ENCODE assay signal across 8 cellular contexts in genomic region chr6:42046491-42047219, GRCh38. TPM values are rescaled to one million over a fixed set of nuclear protein-coding genes. Genes with fewer than 3 reads are reported as not detected.
DNase-seq lines count a peak whose midpoint lies in the region; ATAC-seq, FAIRE-seq and TF ChIP-seq lines count a peak whose summit lies in the region.

No MANE protein-coding gene starts in this region.

- H3K27me3 Mint-ChIP-seq in activated naive CD8-positive, alpha-beta T cell, result no peaks in the 10 kb centered on the region

- H4K20me1 ChIP-seq in keratinocyte (ENCODE audit: control insufficient read depth, extremely low read depth, insufficient read depth, low read length), result no peaks in the 10 kb centered on the region

- H3K27ac ChIP-seq in keratinocyte (ENCODE audit: control insufficient read depth, insufficient read depth, low read length) (peak overlapping the region; percentile 82), stomach smooth muscle (ENCODE audit: low read length) (peak overlapping the region; percentile 92)

- H3K9me1 ChIP-seq in keratinocyte (ENCODE audit: control insufficient read depth, extremely low read depth, insufficient read depth, low read length), result no peaks in the 10 kb centered on the region

- H3K27me3 ChIP-seq in keratinocyte (ENCODE audit: control insufficient read depth, extremely low read depth, insufficient read depth, low read length) (no peaks in the 10 kb centered on the region), stomach smooth muscle (ENCODE audit: control insufficient read depth in 1 of 2, insufficient read depth in 2 of 2, low read length in 2 of 2) (no peaks in the 10 kb centered on the region)

- TF ChIP-seq CTCF in keratinocyte (optimal IDR thresholded peaks at IDR 0.05 in 1 of 3, IDR thresholded peaks at IDR 0.05 in 1 of 3, conservative IDR thresholded peaks at IDR 0.05 in 1 of 3; ENCODE audit: extremely low read depth in 1 of 3, insufficient read depth in 2 of 3, low read length in 3 of 3), result no peak

- peak overlapping the region; percentile 94 for H3K4me3 Mint-ChIP-seq in activated naive CD8-positive, alpha-beta T cell

- dilution Hi-C loops in keratinocyte (cut with MboI; ENCODE audit: extremely low pct_ligation_motif_present, low sequenced_read_pairs), result no loop called here

- no peaks in the 10 kb centered on the region for H3K36me3 ChIP-seq in keratinocyte (ENCODE audit: control insufficient read depth in 2 of 2, extremely low read depth in 1 of 2, insufficient read depth in 2 of 2, low read length in 2 of 2)
- no peaks in the 10 kb centered on the region for H3K36me3 ChIP-seq in stomach smooth muscle (ENCODE audit: control insufficient read depth in 2 of 2, insufficient read depth in 2 of 2, low read length in 2 of 2)

- no peak for ATAC-seq in GM19351 (IDR thresholded peaks at IDR 0.05; ENCODE audit: unreplicated experiment)
- ATAC-seq in GM18870 (IDR thresholded peaks at IDR 0.05; ENCODE audit: unreplicated experiment), result no peak

- peak; percentile 23 for DNase-seq in NCI-H82 (lab: John Stamatoyannopoulos, UW)
- DNase-seq in NCI-H82 treated with DMSO at 0.1 percent for 48 hours (lab: John Stamatoyannopoulos, UW; ENCODE audit: unreplicated experiment), result no peak
- DNase-seq in keratinocyte (ENCODE audit: low read depth, low spot score), result no peak
- no peak for DNase-seq in midbrain (lab: John Stamatoyannopoulos, UW)

- no peaks in the 10 kb centered on the region for H3K9me3 Mint-ChIP-seq in activated naive CD8-positive, alpha-beta T cell (ENCODE audit: low read depth)

- peak; percentile 5 for FAIRE-seq in keratinocyte (lab: Jason Lieb, UNC)

- H2AFZ ChIP-seq in keratinocyte (ENCODE audit: control insufficient read depth, low read length), result no peak overlapping the region

- H3K79me2 ChIP-seq in keratinocyte (ENCODE audit: control insufficient read depth, insufficient read depth, low read length), result peaks cover 11% of the 10 kb centered on the region

- peak overlapping the region; percentile 64 for H3K4me2 ChIP-seq in keratinocyte (ENCODE audit: control insufficient read depth, extremely low read depth, insufficient read depth, low read depth, low read length)

- peaks cover 78% of the 10 kb centered on the region for H3K4me1 Mint-ChIP-seq in activated naive CD8-positive, alpha-beta T cell (ENCODE audit: low read depth)

- H3K27ac Mint-ChIP-seq in activated naive CD8-positive, alpha-beta T cell, result peak overlapping the region; percentile 77

- H3K4me1 ChIP-seq in keratinocyte (ENCODE audit: control insufficient read depth, extremely low read depth, insufficient read depth, low read length) (peaks cover 46% of the 10 kb centered on the region), stomach smooth muscle (ENCODE audit: control insufficient read depth, insufficient read depth, low read length) (peaks cover 77% of the 10 kb centered on the region)

- H3K4me3 ChIP-seq in keratinocyte (ENCODE audit: control insufficient read depth in 2 of 3, extremely low read depth in 1 of 3, insufficient read depth in 2 of 3, low read depth in 1 of 3, low read length in 3 of 3) (peak overlapping the region in 2 of 3 experiments; percentile 7 to 11), stomach smooth muscle (ENCODE audit: low read length in 2 of 2) (peak overlapping the region; percentile 77 to 91)

- no peaks in the 10 kb centered on the region for H3K36me3 Mint-ChIP-seq in activated naive CD8-positive, alpha-beta T cell

- H3K9me3 ChIP-seq in keratinocyte (ENCODE audit: control insufficient read depth, low read depth, low read length) (no peaks in the 10 kb centered on the region), stomach smooth muscle (ENCODE audit: control insufficient read depth in 2 of 2, low read length in 2 of 2) (no peaks in the 10 kb centered on the region)

- H3K9ac ChIP-seq in keratinocyte (ENCODE audit: control insufficient read depth, extremely low read depth, insufficient read depth, low read length) (peak overlapping the region; percentile 67), stomach smooth muscle (ENCODE audit: low read length in 2 of 2) (peak overlapping the region; percentile 60 to 66)

RNA-seq across cellular contexts. Expression of gene TAF8, which starts 3.7 kb away (rescaled TPM):
- polyA plus RNA-seq in keratinocyte, result 13.2 to 19.8 TPM (median 15.9 TPM) in 3 replicates
- polyA plus RNA-seq in keratinocyte (2011; ENCODE audit: low read depth), result 2.2 TPM
- polyA plus RNA-seq in keratinocyte (2011; cell fraction: cytosol; rRNA removed), result 12.1 TPM in 2 replicates
- 17.3 and 17.6 TPM in 2 replicates for polyA plus RNA-seq in keratinocyte (2011; cell fraction: nucleus; rRNA removed)
- 7.6 and 10.4 TPM in 2 replicates for polyA plus RNA-seq in keratinocyte (2012; ENCODE audit: low replicate concordance)
- 24.8 to 35.4 TPM (median 24.9 TPM) in 3 replicates for polyA minus RNA-seq in keratinocyte
- 9.4 TPM for polyA minus RNA-seq in keratinocyte (2011; cell fraction: cytosol; rRNA and poly(A)+ RNA removed)
- 9.6 and 17.1 TPM in 2 replicates for polyA minus RNA-seq in keratinocyte (2011; cell fraction: nucleus; rRNA and poly(A)+ RNA removed)
